21 cellular contexts compared by ENCODE assay signal in genomic region chr2:1022178-1022577, GRCh38.
DNase-seq lines count a peak whose midpoint lies in the region; ATAC-seq, FAIRE-seq and TF ChIP-seq lines count a peak whose summit lies in the region.
"Had no signal": no experiment of that assay in that cellular context is flagged by ENCODE, and none has a peak within 500 bp of the region (broad histone marks: within the 10 kb centered on the region; RNA-seq: fewer than 3 reads in every experiment).

No MANE protein-coding gene starts in this region.

- TF ChIP-seq EP300 in H1 (IDR thresholded peaks at IDR 0.05; ENCODE audit: borderline replicate concordance in 1 of 2, low read depth in 2 of 2, low read length in 2 of 2) = no peak

- H3K27me3 Mint-ChIP-seq in Caco-2 (ENCODE audit: insufficient read depth, unreplicated experiment) (peaks cover 8% of the 10 kb centered on the region), neural progenitor cell (ENCODE audit: insufficient read depth, low read depth) (peaks cover 12% of the 10 kb centered on the region)

- no peak overlapping the region for H2BK12ac ChIP-seq in H1 (ENCODE audit: low read depth, low read length)

- no peak for DNase-seq in Caco-2
- peak; percentile 39 for DNase-seq in HT1080 (ENCODE audit: low read depth)
- no peak for DNase-seq in H1 (ENCODE audit: low read depth in 1 of 2, low spot score in 2 of 2)
- DNase-seq in neural progenitor cell (ENCODE audit: low spot score) = peak; percentile 12
- no peak for DNase-seq in stimulated activated CD8-positive, alpha-beta memory T cell treated with anti-CD3 and anti-CD28 coated beads, Interleukin-4, amount 100 ng/mL, for 48 hours
- DNase-seq in NCI-H69 (lab: John Stamatoyannopoulos, UW) = no peak
- DNase-seq: DMS153, DND-41, HCEC 1CT, KG1, MM.1S, NCI-H1694, NCI-H2029 treated with DMSO at 0.1 percent for 48 hours, NCI-H446 treated with DMSO at 0.1 percent for 48 hours, NCI-H526, SIG-M5 had no signal

- no peak overlapping the region for H2BK120ac ChIP-seq in H1 (replicated peaks; ENCODE audit: low read depth, low read length)

- H3K4me2 ChIP-seq in H1 (ENCODE audit: insufficient read depth in 1 of 2, low read depth in 2 of 2, low read length in 2 of 2) = no peak overlapping the region
- no peak overlapping the region for H3K4me2 ChIP-seq in neural progenitor cell

- H2BK20ac ChIP-seq in H1 (ENCODE audit: low read length) = no peak overlapping the region

- peaks cover 16 to 23% of the 10 kb centered on the region in 2 experiments for H4K20me1 ChIP-seq in H1 (replicated peaks in 1 of 2; ENCODE audit: control insufficient read depth in 1 of 2, insufficient read depth in 2 of 2, low read length in 2 of 2)
- H4K20me1 ChIP-seq in neural progenitor cell (ENCODE audit: low read depth) = no peaks in the 10 kb centered on the region

- H3K9me3 ChIP-seq in Caco-2 (no peaks in the 10 kb centered on the region), H1 (ENCODE audit: insufficient read depth in 2 of 2, low read depth in 1 of 2, low read length in 1 of 2) (no peaks in the 10 kb centered on the region), neural progenitor cell (ENCODE audit: low read depth) (no peaks in the 10 kb centered on the region)

- H3K36me3 Mint-ChIP-seq in Caco-2 (ENCODE audit: insufficient read depth, unreplicated experiment) = no peaks in the 10 kb centered on the region
- H3K36me3 Mint-ChIP-seq in neural progenitor cell = no peaks in the 10 kb centered on the region

- no peaks in the 10 kb centered on the region for H3K23me2 ChIP-seq in H1 (ENCODE audit: low read depth, low read length)

- H2AK5ac ChIP-seq in H1 (ENCODE audit: low read depth, low read length) = peak overlapping the region; percentile 59; the same call in 1 of the 2 replicates

- no peak overlapping the region for H3K27ac Mint-ChIP-seq in Caco-2 (ENCODE audit: unreplicated experiment)
- H3K27ac Mint-ChIP-seq in neural progenitor cell = no peak overlapping the region

- TF ChIP-seq RAD21 in H1 (IDR thresholded peaks at IDR 0.05 in 1 of 2, conservative IDR thresholded peaks at IDR 0.05 in 1 of 2; ENCODE audit: low read depth in 2 of 2, low read length in 2 of 2) = no peak

- no peak for ATAC-seq in GM21825 (IDR thresholded peaks at IDR 0.05; ENCODE audit: unreplicated experiment)
- ATAC-seq: Panc1 had no signal

- H3K36me3 ChIP-seq in Caco-2 (ENCODE audit: control insufficient read depth, insufficient read depth, low read length) (no peaks in the 10 kb centered on the region), H1 (ENCODE audit: control insufficient read depth in 2 of 4, insufficient read depth in 4 of 4, low read length in 3 of 4) (peaks cover 0 to 3% (median 0%) of the 10 kb centered on the region in 4 experiments; a peak in 1 of 8 replicates), neural progenitor cell (no peaks in the 10 kb centered on the region)

- H3K9me3 Mint-ChIP-seq in Caco-2 (ENCODE audit: unreplicated experiment) (no peaks in the 10 kb centered on the region), neural progenitor cell (peaks cover 6% of the 10 kb centered on the region)

- CTCF ChIA-PET in Caco-2 (lab: Charles Lee) = no interaction called here
- CTCF ChIA-PET in H1 (lab: Charles Lee; ENCODE audit: partially characterized antibody) = interaction anchor here (0.7 kb wide), 1 partner anchor 32 kb away, joined by 3 read pairs; no protein-coding TSS in a partner anchor

- no peak overlapping the region for H3K27ac ChIP-seq in H1 (ENCODE audit: low read depth, low read length)
- no peak overlapping the region for H3K27ac ChIP-seq in neural progenitor cell
- H3K27ac ChIP-seq: RWPE1, SK-N-MC had no signal

- H4K8ac ChIP-seq in H1 (ENCODE audit: extremely low read depth, insufficient read depth, low read length) = no peak overlapping the region; the same call in 1 of the 2 replicates

- H3K9ac ChIP-seq in H1 (replicated peaks in 1 of 4; ENCODE audit: extremely low read depth in 1 of 4, low read depth in 3 of 4, low read length in 3 of 4) (no peak overlapping the region), neural progenitor cell (no peak overlapping the region)

- H2BK15ac ChIP-seq in H1 (ENCODE audit: low read length) = no peak overlapping the region

- no peaks in the 10 kb centered on the region for H3F3A ChIP-seq in neural progenitor cell (ENCODE audit: low read depth)

- peak overlapping the region; percentile 54 for H3K4me3 Mint-ChIP-seq in Caco-2 (ENCODE audit: unreplicated experiment)
- no peak overlapping the region for H3K4me3 Mint-ChIP-seq in neural progenitor cell

- H4K5ac ChIP-seq in H1 (ENCODE audit: insufficient read length, low read depth, low read length) = no peak overlapping the region

- no TSS peak for BruUV-seq in Caco-2 (replicated peaks; lab: Mats Ljungman, UMichigan)

- no peak overlapping the region for H3K18ac ChIP-seq in H1 (ENCODE audit: extremely low read depth, low read length)

- H3K79me2 ChIP-seq in H1 (ENCODE audit: control insufficient read depth in 1 of 2, insufficient read depth in 2 of 2, low read length in 2 of 2) = peaks cover 4 to 45% of the 10 kb centered on the region in 2 experiments; a peak in 3 of 4 replicates
- H3K79me2 ChIP-seq in neural progenitor cell (ENCODE audit: low read depth) = no peaks in the 10 kb centered on the region

- H3K4me1 Mint-ChIP-seq in Caco-2 (ENCODE audit: low read depth, unreplicated experiment) = no peaks in the 10 kb centered on the region
- H3K4me1 Mint-ChIP-seq in neural progenitor cell = peaks cover 5% of the 10 kb centered on the region

- H4K91ac ChIP-seq in H1 (replicated peaks; ENCODE audit: insufficient read length, low read length) = no peak overlapping the region

- 82% methylated on average over 17 of the region's 17 CpGs; no CpG with 5 or more reads in 1 of the 2 experiments for WGBS in H1 (ENCODE audit: extremely low coverage in 1 of 2, insufficient coverage in 1 of 2, insufficient read length in 1 of 2, insufficient replicate concordance in 2 of 2, low coverage in 1 of 2, low lambda C conversion rate in 2 of 2, missing lambda C conversion rate in 1 of 2), 2 experiments

- H3K79me1 ChIP-seq in H1 (ENCODE audit: low read depth, low read length) = peaks cover 8% of the 10 kb centered on the region

- H2BK5ac ChIP-seq in H1 (ENCODE audit: low read depth, low read length) = no peak overlapping the region; the same call in 1 of the 2 replicates

- H3K27me3 ChIP-seq in Caco-2 (replicated peaks; ENCODE audit: control insufficient read depth, insufficient read depth, low read length) = no peaks in the 10 kb centered on the region
- H3K27me3 ChIP-seq in H1 (replicated peaks in 1 of 4; ENCODE audit: control insufficient read depth in 3 of 4, extremely low read depth in 1 of 4, insufficient read depth in 3 of 4, low read length in 3 of 4) = no peaks in the 10 kb centered on the region
- H3K27me3 ChIP-seq in neural progenitor cell = no peaks in the 10 kb centered on the region

- H3K56ac ChIP-seq in H1 (replicated peaks; ENCODE audit: insufficient read length, low read depth, low read length) = no peak overlapping the region

- no peak for TF ChIP-seq POLR2A in H1 (IDR thresholded peaks at IDR 0.05; ENCODE audit: control extremely low read depth in 1 of 2, low read depth in 2 of 2, low read length in 2 of 2)

- TF ChIP-seq CTCF in Caco-2 (IDR thresholded peaks at IDR 0.05; ENCODE audit: insufficient read depth in 1 of 2, low read depth in 1 of 2, low read length in 1 of 2, severe bottlenecking in 1 of 2, unreplicated experiment in 1 of 2) = no peak
- no peak for TF ChIP-seq CTCF in H1 (IDR thresholded peaks at IDR 0.05; ENCODE audit: control extremely low read depth in 1 of 3, insufficient read depth in 1 of 3, low read depth in 1 of 3, low read length in 3 of 3)
- no peak for TF ChIP-seq CTCF in neural progenitor cell (IDR thresholded peaks at IDR 0.05)

- H3K4me1 ChIP-seq in Caco-2 = no peaks in the 10 kb centered on the region
- peaks cover 0 to 4% (median 0%) of the 10 kb centered on the region in 4 experiments; a peak in 2 of 7 replicates for H3K4me1 ChIP-seq in H1 (replicated peaks in 1 of 4; ENCODE audit: control insufficient read depth in 3 of 4, insufficient read depth in 4 of 4, low read length in 3 of 4)
- no peaks in the 10 kb centered on the region for H3K4me1 ChIP-seq in neural progenitor cell

- H2AFZ ChIP-seq in H1 (ENCODE audit: low read length) (no peak overlapping the region), neural progenitor cell (replicated peaks) (no peak overlapping the region)

- H3K23ac ChIP-seq in H1 (ENCODE audit: insufficient read length) = no peak overlapping the region

- H3K4me3 ChIP-seq in Caco-2 (ENCODE audit: low read depth, low read length) (no peak overlapping the region), H1 (ENCODE audit: extremely low read depth in 1 of 4, insufficient read depth in 2 of 4, low read depth in 3 of 4, low read length in 4 of 4) (no peak overlapping the region), neural progenitor cell (no peak overlapping the region)
- H3K4me3 ChIP-seq: SK-N-MC had no signal

- POLR2A ChIA-PET in Caco-2 (lab: Charles Lee) (no interaction called here), H1 (lab: Charles Lee; ENCODE audit: partially characterized antibody) (no interaction called here)

- H3K14ac ChIP-seq in H1 (ENCODE audit: insufficient read length) = no peak overlapping the region

- intact Hi-C loops in Caco-2 (cut with micrococcal nuclease; ENCODE audit: unreplicated experiment) = no loop called here

- FAIRE-seq in H1 (lab: Jason Lieb, UNC) = no peak
- FAIRE-seq: GM19239 had no signal

- no peak overlapping the region for H3K4ac ChIP-seq in H1 (replicated peaks; ENCODE audit: insufficient read length, low read depth, low read length)

TF ChIP-seq in H1, 55 proteins besides CTCF, POLR2A, EP300 and RAD21 (continues in another document):
- TF ChIP-seq SRF (IDR thresholded peaks at IDR 0.05; ENCODE audit: low read depth, low read length) (no peak), YY1 (IDR thresholded peaks at IDR 0.05; ENCODE audit: low read depth, low read length) (no peak), HDAC2 (IDR thresholded peaks at IDR 0.05; ENCODE audit: borderline replicate concordance in 1 of 2, low read depth in 2 of 2, low read length in 2 of 2) (no peak), TBP (IDR thresholded peaks at IDR 0.05; ENCODE audit: low read depth, low read length) (no peak), SUZ12 (IDR thresholded peaks at IDR 0.05; ENCODE audit: low read length) (no peak), CBX5 (IDR thresholded peaks at IDR 0.05; ENCODE audit: low read depth, low read length) (no peak), KDM5A (IDR thresholded peaks at IDR 0.05; ENCODE audit: low read length) (no peak), NRF1 (IDR thresholded peaks at IDR 0.05; ENCODE audit: low read depth, low read length) (no peak), SP4 (IDR thresholded peaks at IDR 0.05; ENCODE audit: low read length) (no peak), SAP30 (IDR thresholded peaks at IDR 0.05; ENCODE audit: insufficient read depth, insufficient replicate concordance, low read length) (no peak), CREB1 (IDR thresholded peaks at IDR 0.05) (no peak), ZNF274 (IDR thresholded peaks at IDR 0.05; ENCODE audit: borderline replicate concordance, extremely low read depth, low read length) (no peak)

Comparison
In these comparisons a context has a peak if more than half of its experiments do, and no peak if none do; other contexts are left out.
1. DNase-seq: peak in HT1080 (single experiment) and neural progenitor cell (single experiment); none in Caco-2 (0 of 2), H1 (0 of 2), stimulated activated CD8-positive, alpha-beta memory T cell treated with anti-CD3 and anti-CD28 coated beads, Interleukin-4, amount 100 ng/mL, for 48 hours (single experiment) and NCI-H69 (single experiment).